Comparison of ENCODE assay signal across 23 cellular contexts in genomic region chr16:19776565-19776964, GRCh38. TPM values are rescaled to one million over a fixed set of nuclear protein-coding genes. Genes with fewer than 3 reads are reported as not detected.
A peak's percentile ranks its signal among the peaks of the same experiment; 100 is the strongest.
DNase-seq lines count a peak whose midpoint lies in the region; ATAC-seq, FAIRE-seq and TF ChIP-seq lines count a peak whose summit lies in the region.
"Had no signal": no experiment of that assay in that cellular context is flagged by ENCODE, and none has a peak within 500 bp of the region (broad histone marks: within the 10 kb centered on the region; RNA-seq: fewer than 3 reads in every experiment).

No MANE protein-coding gene starts in this region.

- H3K27ac ChIP-seq in HEK293 (ENCODE audit: extremely low read depth, low read depth, low read length) (no peak overlapping the region), GM12878 (ENCODE audit: control insufficient read depth, insufficient read depth) (no peak overlapping the region; the same call in 1 of the 2 replicates)
- H3K27ac ChIP-seq: KMS-11, SJCRH30 had no signal

- SMC1A ChIA-PET in GM12878 (lab: Charles Lee; ENCODE audit: uncharacterized antibody, unreplicated experiment) = no interaction called here

- FAIRE-seq in GM12878 (lab: Jason Lieb, UNC) = no peak
- FAIRE-seq: D721Med, G401.6 had no signal

- in situ Hi-C loops in GM12878 (cut with MboI) = no loop called here

- POLR2A ChIA-PET in HEK293 (lab: Yijun Ruan, JAX) = no interaction called here
- POLR2A ChIA-PET in GM12878 (lab: Charles Lee) = no interaction called here

- H3K27me3 Mint-ChIP-seq in osteocyte (ENCODE audit: unreplicated experiment) = no peaks in the 10 kb centered on the region
- H3K27me3 Mint-ChIP-seq: CD4-positive, alpha-beta T cell; IgD-negative memory B cell had no signal

- no TSS peak for BruUV-seq in GM12878 (replicated peaks; lab: Mats Ljungman, UMichigan)

- no peaks in the 10 kb centered on the region for H3K79me2 ChIP-seq in GM12878 (ENCODE audit: control insufficient read depth, insufficient read depth, low read length)

- no peak overlapping the region for H3K4me3 Mint-ChIP-seq in osteocyte (ENCODE audit: unreplicated experiment)
- H3K4me3 Mint-ChIP-seq: CD4-positive, alpha-beta T cell; IgD-negative memory B cell had no signal

- no peaks in the 10 kb centered on the region for H3K9me3 Mint-ChIP-seq in osteocyte (ENCODE audit: unreplicated experiment)
- H3K9me3 Mint-ChIP-seq: CD4-positive, alpha-beta T cell had no signal

- TF ChIP-seq CTCF in HEK293 (tag by site-specific recombination; IDR thresholded peaks at IDR 0.05) = no peak
- TF ChIP-seq CTCF in GM12878 (IDR thresholded peaks at IDR 0.05 in 2 of 3, conservative IDR thresholded peaks at IDR 0.05 in 1 of 3; ENCODE audit: control insufficient read depth in 2 of 3, extremely low read depth in 1 of 3, insufficient read depth in 1 of 3, low read depth in 3 of 3, low read length in 3 of 3) = no peak
- no peak for TF ChIP-seq CTCF in osteocyte (IDR thresholded peaks at IDR 0.05)

- no peak for ATAC-seq in GM12878
- ATAC-seq: PC-3, Right ventricle myocardium inferior, SK-N-SH treated with all-trans-retinoic acid at 6 μM for 48 hours had no signal

- H3K4me3 ChIP-seq in HEK293 (ENCODE audit: low read depth, low read length) (no peak overlapping the region), GM12878 (no peak overlapping the region)
- H3K4me3 ChIP-seq: HAP-1, SJCRH30 had no signal

- CTCF ChIA-PET in HEK293 (lab: Yijun Ruan, JAX) = interaction anchor here (0.7 kb wide), 1 partner anchor 192 kb away, joined by 4 read pairs; no protein-coding TSS in a partner anchor
- CTCF ChIA-PET in GM12878 (lab: Yijun Ruan, JAX) = no interaction called here

- no peaks in the 10 kb centered on the region for H3K27me3 ChIP-seq in GM12878 (replicated peaks in 1 of 2; ENCODE audit: control insufficient read depth in 2 of 2, insufficient read depth in 2 of 2, low read length in 1 of 2)
- H3K27me3 ChIP-seq: SJCRH30 had no signal

- TF ChIP-seq RAD21 in GM12878 (IDR thresholded peaks at IDR 0.05; ENCODE audit: insufficient read depth, low read depth, low read length) = no peak

- H3K27ac Mint-ChIP-seq in osteocyte (ENCODE audit: unreplicated experiment) = no peak overlapping the region
- H3K27ac Mint-ChIP-seq: CD4-positive, alpha-beta T cell; IgD-negative memory B cell had no signal

- H3K9ac ChIP-seq in GM12878 (ENCODE audit: control insufficient read depth, insufficient read depth, low read length) = no peak overlapping the region
- H3K9ac ChIP-seq: KMS-11 had no signal

- H4K20me1 ChIP-seq in GM12878 (ENCODE audit: control insufficient read depth, insufficient read depth) = no peaks in the 10 kb centered on the region

- TF ChIP-seq EP300 in GM12878 (IDR thresholded peaks at IDR 0.05; ENCODE audit: borderline replicate concordance in 1 of 2, control insufficient read depth in 1 of 2, low read depth in 2 of 2, low read length in 2 of 2) = no peak

- WGBS in GM12878 (ENCODE audit: insufficient coverage, insufficient replicate concordance, low lambda C conversion rate, missing lambda C conversion rate) = 54% methylated on average over 12 of the region's 12 CpGs

- H3K4me1 ChIP-seq in HEK293 (ENCODE audit: control insufficient read depth, insufficient read depth, low read length) (no peaks in the 10 kb centered on the region; the same call in 1 of the 2 replicates), GM12878 (ENCODE audit: control insufficient read depth, insufficient read depth, low read length) (0 out of 2 replicates have a peak, but pooled peaks cover 6% of the 10 kb centered on the region)

- peak; percentile 7 for DNase-seq in NCI-H2029 (lab: John Stamatoyannopoulos, UW)
- DNase-seq in NCI-H2029 treated with DMSO at 0.1 percent for 48 hours (lab: John Stamatoyannopoulos, UW) = no peak
- no peak for DNase-seq in GM12878 (ENCODE audit: low read depth, low spot score)
- peak; percentile 23 for DNase-seq in osteocyte (ENCODE audit: extremely low spot score, unreplicated experiment)
- no peak for DNase-seq in HT-29 (ENCODE audit: low spot score)
- DNase-seq in foreskin melanocyte = no peak
- DNase-seq: CD4-positive, alpha-beta T cell; GOT3; NCI-H1048; NCI-H1417; NCI-H187; NCI-H524; NCI-H774; PC-3; SJCRH30 had no signal

- no peaks in the 10 kb centered on the region for H3K4me1 Mint-ChIP-seq in osteocyte (ENCODE audit: unreplicated experiment)

- H3K9me3 ChIP-seq in HEK293 (ENCODE audit: control insufficient read depth, insufficient read depth, low read depth, low read length) = no peaks in the 10 kb centered on the region
- no peaks in the 10 kb centered on the region for H3K9me3 ChIP-seq in GM12878 (replicated peaks; ENCODE audit: control insufficient read depth, insufficient read depth, low read length)
- H3K9me3 ChIP-seq: HAP-1, SJCRH30 had no signal

- no peaks in the 10 kb centered on the region for H3K36me3 Mint-ChIP-seq in osteocyte (ENCODE audit: unreplicated experiment)
- H3K36me3 Mint-ChIP-seq: IgD-negative memory B cell had no signal

- no peak for TF ChIP-seq POLR2A in GM12878 (IDR thresholded peaks at IDR 0.05; ENCODE audit: low read depth, low read length)

- no peak overlapping the region for H3K4me2 ChIP-seq in GM12878 (ENCODE audit: control insufficient read depth, insufficient read depth)
- H3K4me2 ChIP-seq: KMS-11 had no signal

- intact Hi-C loops in GM12878 (cut with micrococcal nuclease; ENCODE audit: unreplicated experiment) = no loop called here

- H3K36me3 ChIP-seq in HEK293 (ENCODE audit: control insufficient read depth in 2 of 2, insufficient read depth in 1 of 2, low read length in 2 of 2) (no peaks in the 10 kb centered on the region), GM12878 (ENCODE audit: control insufficient read depth in 2 of 2, insufficient read depth in 2 of 2, low read length in 1 of 2) (no peaks in the 10 kb centered on the region)
- H3K36me3 ChIP-seq: HAP-1, SJCRH30 had no signal

- RAD21 ChIA-PET in GM12878 (lab: Charles Lee; ENCODE audit: unreplicated experiment) = interaction anchor here (1.0 kb wide), 1 partner anchor 110 kb away, joined by 3 read pairs; no protein-coding TSS in a partner anchor

- H2AFZ ChIP-seq in GM12878 (ENCODE audit: control insufficient read depth, low read depth, low read length) = no peak overlapping the region; the same call in 1 of the 2 replicates

TF ChIP-seq in GM12878, 131 proteins besides CTCF, POLR2A, EP300 and RAD21:
- TF ChIP-seq MXI1 (IDR thresholded peaks at IDR 0.05; ENCODE audit: low read depth, low read length) (no peak), MLLT1 (IDR thresholded peaks at IDR 0.05) (peak; percentile 46)

RNA-seq across cellular contexts. Expression of gene IQCK, which starts 58.5 kb away (rescaled TPM):
- 5.5 and 6.3 TPM in 2 replicates for total RNA-seq in GM12878 (2013; cell fraction: nucleolus; rRNA removed)
- 2.0 and 2.5 TPM in 2 replicates for total RNA-seq in GM12878 (2014; rRNA removed)
- total RNA-seq in GM12878 (2014; rRNA removed; fragmentation: Illumina TruSeq; extraction: Trizol) = 0.83 and 2.2 TPM in 2 replicates
- total RNA-seq in GM12878 (2021) = 2.0 and 3.1 TPM in 2 replicates
- polyA plus RNA-seq in GM12878 (2011; ENCODE audit: low read depth) = 0.51 TPM
- polyA plus RNA-seq in GM12878 (2011; rRNA removed) = 1.8 and 2.2 TPM in 2 replicates
- 1.6 TPM in 2 replicates for polyA plus RNA-seq in GM12878 (2011; cell fraction: cytosol; rRNA removed)
- 1.6 and 1.8 TPM in 2 replicates for polyA plus RNA-seq in GM12878 (2011; cell fraction: nucleus; rRNA removed)
- 0.79 and 0.99 TPM in 2 replicates for polyA plus RNA-seq in GM12878 (2012)
- 2.2 and 2.3 TPM in 2 replicates for polyA plus RNA-seq in GM12878 (2014; fragmentation: Illumina TruSeq; extraction: Trizol)
- 1 to 10 TPM; 1.5 to 4.2 TPM for polyA plus RNA-seq in GM12878 (2014; fragmentation: Nextera tagmentation; extraction: Ambion mirVana)
- polyA plus RNA-seq in GM12878 (2014; rRNA removed) = 1.0 and 1.5 TPM in 2 replicates
- polyA plus RNA-seq in GM12878 (2016; fragmentation: Nextera tagmentation; extraction: Ambion mirVana) = 1 to 10 TPM; 3.0 to 3.2 TPM
- 0.66 and 1.3 TPM in 2 replicates for polyA minus RNA-seq in GM12878 (2011; rRNA and poly(A)+ RNA removed)
- 1.2 TPM in 1 of 2 replicates, not detected in the other for polyA minus RNA-seq in GM12878 (2011; cell fraction: cytosol; rRNA and poly(A)+ RNA removed)
- 1.1 and 3.3 TPM in 2 replicates for polyA minus RNA-seq in GM12878 (2011; cell fraction: nucleus; rRNA and poly(A)+ RNA removed)
- total RNA-seq in osteocyte = 5.3 and 5.8 TPM in 2 replicates
- 4.3 and 5.7 TPM in 2 replicates for total RNA-seq in HT-29 (2014; rRNA removed; shearing (Covaris generic))

RNA-seq across cellular contexts. Expression of gene KNOP1, which starts 58.5 kb away (rescaled TPM):
- 37.5 and 38.3 TPM in 2 replicates for total RNA-seq in GM12878 (2013; cell fraction: nucleolus; rRNA removed)
- total RNA-seq in GM12878 (2014; rRNA removed) = 13.8 and 16.8 TPM in 2 replicates
- total RNA-seq in GM12878 (2014; rRNA removed; fragmentation: Illumina TruSeq; extraction: Trizol) = 32.1 and 36.0 TPM in 2 replicates
- 27.0 and 29.7 TPM in 2 replicates for total RNA-seq in GM12878 (2021)
- 8.9 TPM for polyA plus RNA-seq in GM12878 (2011; ENCODE audit: low read depth)
- 19.8 and 28.3 TPM in 2 replicates for polyA plus RNA-seq in GM12878 (2011; rRNA removed)
- 9.9 and 10.4 TPM in 2 replicates for polyA plus RNA-seq in GM12878 (2011; cell fraction: cytosol; rRNA removed)
- 13.4 and 16.9 TPM in 2 replicates for polyA plus RNA-seq in GM12878 (2011; cell fraction: nucleus; rRNA removed)
- polyA plus RNA-seq in GM12878 (2012) = 21.6 and 22.1 TPM in 2 replicates
- polyA plus RNA-seq in GM12878 (2014; fragmentation: Illumina TruSeq; extraction: Trizol) = 47.2 and 50.3 TPM in 2 replicates
- polyA plus RNA-seq in GM12878 (2014; fragmentation: Nextera tagmentation; extraction: Ambion mirVana) = 10 to 100 TPM; 35.1 to 46.4 TPM
- polyA plus RNA-seq in GM12878 (2014; rRNA removed) = 28.1 and 28.5 TPM in 2 replicates
- polyA plus RNA-seq in GM12878 (2016; fragmentation: Nextera tagmentation; extraction: Ambion mirVana) = 10 to 100 TPM; 30.6 to 33.5 TPM
- 14.6 and 16.8 TPM in 2 replicates for polyA minus RNA-seq in GM12878 (2011; rRNA and poly(A)+ RNA removed)
- 5.0 and 6.0 TPM in 2 replicates for polyA minus RNA-seq in GM12878 (2011; cell fraction: cytosol; rRNA and poly(A)+ RNA removed)
- 7.7 and 15.7 TPM in 2 replicates for polyA minus RNA-seq in GM12878 (2011; cell fraction: nucleus; rRNA and poly(A)+ RNA removed)
- 24.0 and 24.2 TPM in 2 replicates for total RNA-seq in osteocyte
- 17.0 and 19.2 TPM in 2 replicates for total RNA-seq in HT-29 (2014; rRNA removed; shearing (Covaris generic))

Comparison
In these comparisons a context has a peak if more than half of its experiments do, and no peak if none do; other contexts are left out.
1. DNase-seq: peak in NCI-H2029 (single experiment) and osteocyte (single experiment); none in NCI-H2029 treated with DMSO at 0.1 percent for 48 hours (single experiment), GM12878 (single experiment), HT-29 (single experiment) and foreskin melanocyte (single experiment).